ENCODE assay signal across 30 cellular contexts in the genomic region with DNA sequence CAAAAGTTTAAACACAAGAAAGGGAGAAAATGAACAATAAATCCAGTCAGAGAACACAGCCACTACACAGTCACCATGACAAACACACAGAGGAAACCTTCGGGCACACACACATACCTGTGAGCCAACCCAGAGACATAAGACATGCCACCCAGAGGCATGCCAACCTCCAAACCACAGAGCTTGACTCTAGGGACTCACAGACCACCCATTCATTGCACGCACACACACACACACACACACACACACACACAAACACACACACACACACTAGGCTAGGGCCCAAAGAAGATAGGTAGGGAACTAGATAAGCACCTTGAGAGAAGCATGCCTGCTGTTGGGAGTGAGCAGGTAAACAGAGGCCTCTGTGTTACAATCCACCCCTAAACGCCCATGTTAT. TPM values are rescaled to one million over a fixed set of nuclear protein-coding genes. Genes with fewer than 3 reads are reported as not detected.
"Had no signal": no experiment of that assay in that cellular context is flagged by ENCODE, and none has a peak within 500 bp of the region (broad histone marks: within the 10 kb centered on the region; RNA-seq: fewer than 3 reads in every experiment).

No MANE protein-coding gene starts in this region.

- H3K27ac ChIP-seq: adrenal gland, ascending aorta, breast epithelium, coronary artery, esophagus squamous epithelium, gastrocnemius medialis, heart left ventricle, sigmoid colon, transverse colon, uterus had no signal

- H3K4me3 ChIP-seq: adrenal gland, ascending aorta, breast epithelium, coronary artery, gastrocnemius medialis, heart left ventricle, sigmoid colon, smooth muscle cell, transverse colon, uterus had no signal

- ATAC-seq: activated CD4-positive, alpha-beta T cell treated with anti-CD3 and anti-CD28 coated beads for 36 hours; activated T-helper 17 cell treated with anti-CD3 and anti-CD28 coated beads, Interleukin-2, amount 50 U/mL, for 72 hours; natural killer cell treated with Interleukin-12 subunit alpha and Interleukin-12 subunit beta and Interleukin-15 and Interleukin-18, amount 100 ng/mL, for 72 hours; stimulated activated memory B cell treated with anti-CD40 and anti-IgM and Interleukin-4, amounts not matched to agents 10 μg/mL and 1 μg/mL and 100 μg/mL, for 72 hours had no signal

- H3K4me2 ChIP-seq: smooth muscle cell had no signal

- H3K4me3 Mint-ChIP-seq: activated CD4-positive, alpha-beta T cell treated with anti-CD3 and anti-CD28 coated beads for 36 hours; activated T-cell treated with anti-CD3 and anti-CD28 coated beads, Interleukin-2, amount 50 U/mL, for 24 hours; activated T-helper 17 cell treated with anti-CD3 and anti-CD28 coated beads, Interleukin-2, amount 50 U/mL, for 72 hours; natural killer cell treated with Interleukin-12 subunit alpha and Interleukin-12 subunit beta and Interleukin-15 and Interleukin-18, amount 100 ng/mL, for 72 hours had no signal

- H3K9me3 Mint-ChIP-seq: activated B cell treated with CpG ODN at 0.5 μM for 24 hours; activated T-cell treated with anti-CD3 and anti-CD28 coated beads, Interleukin-2, amount 50 U/mL, for 24 hours; activated T-helper 17 cell treated with anti-CD3 and anti-CD28 coated beads, Interleukin-2, amount 50 U/mL, for 72 hours; memory B cell; natural killer cell treated with Interleukin-12 subunit alpha and Interleukin-12 subunit beta and Interleukin-15 and Interleukin-18, amount 100 ng/mL, for 72 hours; stimulated activated memory B cell treated with anti-CD40 and anti-IgM and Interleukin-4, amounts not matched to agents 10 μg/mL and 1 μg/mL and 100 μg/mL, for 72 hours had no signal

- H3K27ac Mint-ChIP-seq: activated B cell treated with CpG ODN at 0.5 μM for 24 hours; activated CD4-positive, alpha-beta T cell treated with anti-CD3 and anti-CD28 coated beads for 36 hours; activated naive CD8-positive, alpha-beta T cell; activated T-cell treated with anti-CD3 and anti-CD28 coated beads, Interleukin-2, amount 50 U/mL, for 24 hours; activated T-helper 17 cell treated with anti-CD3 and anti-CD28 coated beads, Interleukin-2, amount 50 U/mL, for 72 hours; memory B cell; natural killer cell treated with Interleukin-12 subunit alpha and Interleukin-12 subunit beta and Interleukin-15 and Interleukin-18, amount 100 ng/mL, for 72 hours; stimulated activated memory B cell treated with anti-CD40 and anti-IgM and Interleukin-4, amounts not matched to agents 10 μg/mL and 1 μg/mL and 100 μg/mL, for 72 hours had no signal

- H3K36me3 Mint-ChIP-seq: activated naive CD8-positive, alpha-beta T cell; memory B cell; natural killer cell treated with Interleukin-12 subunit alpha and Interleukin-12 subunit beta and Interleukin-15 and Interleukin-18, amount 100 ng/mL, for 72 hours; stimulated activated memory B cell treated with anti-CD40 and anti-IgM and Interleukin-4, amounts not matched to agents 10 μg/mL and 1 μg/mL and 100 μg/mL, for 72 hours had no signal

- H3K36me3 ChIP-seq: adrenal gland, ascending aorta, breast epithelium, esophagus squamous epithelium, gastrocnemius medialis, heart left ventricle, sigmoid colon, transverse colon, uterus had no signal

- DNase-seq: activated B cell treated with CpG ODN at 0.5 μM for 24 hours; activated CD4-positive, alpha-beta T cell treated with anti-CD3 and anti-CD28 coated beads for 36 hours; activated CD4-positive, alpha-beta T cell treated with anti-CD3 and anti-CD28 coated beads, Interleukin-2, amount 50 U/mL, for 4 hours; activated CD8-positive, alpha-beta memory T cell treated with anti-CD3 and anti-CD28 coated beads for 24 hours; activated CD8-positive, alpha-beta memory T cell treated with anti-CD3 and anti-CD28 coated beads, Interleukin-2, amount 50 U/mL, for 4 hours; activated naive CD4-positive, alpha-beta T cell; activated T-cell treated with anti-CD3 and anti-CD28 coated beads, Interleukin-2, amount 50 U/mL, for 24 hours; adrenal gland; esophagus squamous epithelium; gastrocnemius medialis; heart left ventricle; islet precursor cell; left colon; sigmoid colon; stimulated activated CD4-positive, alpha-beta T cell treated with anti-CD3 and anti-CD28 coated beads, Interleukin-15, amount 100 ng/mL, for 24 hours; transverse colon; uterus had no signal

- H3K9me3 ChIP-seq: adrenal gland, ascending aorta, breast epithelium, esophagus squamous epithelium, gastrocnemius medialis, heart left ventricle, sigmoid colon, transverse colon, uterus had no signal

RNA-seq across cellular contexts. Expression of gene SIX3, which starts 9.1 kb away (rescaled TPM):
- total RNA-seq: activated B cell treated with CpG ODN at 0.5 μM for 24 hours; activated CD4-positive, alpha-beta T cell treated with anti-CD3 and anti-CD28 coated beads for 36 hours; activated T-helper 17 cell treated with anti-CD3 and anti-CD28 coated beads, Interleukin-2, amount 50 U/mL, for 72 hours; adrenal gland; ascending aorta; breast epithelium; esophagus squamous epithelium; gastrocnemius medialis; heart left ventricle; left colon; lower leg skin; natural killer cell treated with Interleukin-12 subunit alpha and Interleukin-12 subunit beta and Interleukin-15 and Interleukin-18, amount 100 ng/mL, for 72 hours; osteoblast; posterior vena cava; renal cortical epithelial cell; sigmoid colon; smooth muscle cell; transverse colon; uterus had no signal

RNA-seq across cellular contexts. Expression of gene SIX2, which starts 58.6 kb away (rescaled TPM):
- total RNA-seq: activated B cell treated with CpG ODN at 0.5 μM for 24 hours; activated CD4-positive, alpha-beta T cell treated with anti-CD3 and anti-CD28 coated beads for 36 hours; activated T-helper 17 cell treated with anti-CD3 and anti-CD28 coated beads, Interleukin-2, amount 50 U/mL, for 72 hours; left colon; natural killer cell treated with Interleukin-12 subunit alpha and Interleukin-12 subunit beta and Interleukin-15 and Interleukin-18, amount 100 ng/mL, for 72 hours had no signal
